17 cellular contexts compared by ENCODE assay signal in genomic region chr4:73206236-73206635, GRCh38.
"Had no signal": no experiment of that assay in that cellular context is flagged by ENCODE, and none has a peak within 500 bp of the region (broad histone marks: within the 10 kb centered on the region; RNA-seq: fewer than 3 reads in every experiment).

No MANE protein-coding gene starts in this region.

- H3K4me1 Mint-ChIP-seq: mesothelial cell of epicardium had no signal

- H3K4me3 Mint-ChIP-seq: activated T-cell treated with anti-CD3 and anti-CD28 coated beads, Interleukin-2, amount 50 U/mL, for 72 hours; mesothelial cell of epicardium; stimulated activated naive B cell treated with anti-CD40 and anti-IgM and Interleukin-4, amounts not matched to agents 10 μg/mL and 1 μg/mL and 100 μg/mL, for 72 hours had no signal

- H3K27ac Mint-ChIP-seq: activated naive CD4-positive, alpha-beta T cell treated with anti-CD3 and anti-CD28 coated beads, Interleukin-2, amount 50 U/mL, for 24 hours; mesothelial cell of epicardium; stimulated activated naive B cell treated with anti-CD40 and anti-IgM and Interleukin-4, amounts not matched to agents 10 μg/mL and 1 μg/mL and 100 μg/mL, for 72 hours had no signal

- H3K27me3 Mint-ChIP-seq: activated naive CD4-positive, alpha-beta T cell treated with anti-CD3 and anti-CD28 coated beads, Interleukin-2, amount 50 U/mL, for 24 hours; stimulated activated naive B cell treated with anti-CD40 and anti-IgM and Interleukin-4, amounts not matched to agents 10 μg/mL and 1 μg/mL and 100 μg/mL, for 72 hours had no signal

- ATAC-seq: activated T-cell treated with anti-CD3 and anti-CD28 coated beads, Interleukin-2, amount 50 U/mL, for 72 hours; body of pancreas; stimulated activated naive B cell treated with anti-CD40 and anti-IgM and Interleukin-4, amounts not matched to agents 10 μg/mL and 1 μg/mL and 100 μg/mL, for 72 hours; upper lobe of right lung had no signal

- DNase-seq: activated CD8-positive, alpha-beta memory T cell treated with anti-CD3 and anti-CD28 coated beads for 24 hours; activated CD8-positive, alpha-beta memory T cell treated with anti-CD3 and anti-CD28 coated beads, Interleukin-2, amount 50 U/mL, for 48 hours; activated gamma-delta T cell; activated T-cell treated with anti-CD3 and anti-CD28 coated beads, Interleukin-2, amount 50 U/mL, for 72 hours; amygdala; body of pancreas; colonic mucosa; hypothalamus; islet precursor cell; occipital lobe; retina; stimulated activated naive B cell treated with anti-CD40 and anti-IgM and Interleukin-4, amounts not matched to agents 10 μg/mL and 1 μg/mL and 100 μg/mL, for 72 hours; T-helper 1 cell; T1000; upper lobe of right lung had no signal
